25 cellular contexts compared by ENCODE assay signal in genomic region chr2:156708051-156708450, GRCh38.
DNase-seq lines count a peak whose midpoint lies in the region; TF ChIP-seq lines count a peak whose summit lies in the region.
"Had no signal": no experiment of that assay in that cellular context is flagged by ENCODE, and none has a peak within 500 bp of the region (broad histone marks: within the 10 kb centered on the region; RNA-seq: fewer than 3 reads in every experiment).

No MANE protein-coding gene starts in this region.

- H2BK12ac ChIP-seq in trophoblast cell (ENCODE audit: low read length) = no peak overlapping the region

- TF ChIP-seq POLR2A in Peyer's patch (IDR thresholded peaks at IDR 0.05) = no peak

- H4K8ac ChIP-seq in trophoblast cell (ENCODE audit: low read depth, low read length) = no peak overlapping the region

- no peak overlapping the region for H3K18ac ChIP-seq in trophoblast cell (ENCODE audit: low read length)

- H3K27me3 ChIP-seq in Peyer's patch (no peaks in the 10 kb centered on the region), trophoblast cell (ENCODE audit: insufficient read depth, low read length) (no peaks in the 10 kb centered on the region)
- H3K27me3 ChIP-seq: BLaER1 had no signal

- no peaks in the 10 kb centered on the region for H3K4me1 ChIP-seq in Peyer's patch
- H3K4me1 ChIP-seq in trophoblast cell (ENCODE audit: control insufficient read depth in 1 of 2, insufficient read depth in 2 of 2, low read length in 2 of 2) = no peaks in the 10 kb centered on the region
- H3K4me1 ChIP-seq: BLaER1 had no signal

- no peak overlapping the region for H2BK120ac ChIP-seq in trophoblast cell (ENCODE audit: insufficient read depth, low read length, poor library complexity)

- H3K79me1 ChIP-seq in trophoblast cell (ENCODE audit: low read length) = no peaks in the 10 kb centered on the region

- H3K23ac ChIP-seq in trophoblast cell (ENCODE audit: low read length) = no peak overlapping the region

- H2BK5ac ChIP-seq in trophoblast cell (ENCODE audit: low read depth, low read length, poor library complexity) = no peak overlapping the region

- no peak overlapping the region for H3K14ac ChIP-seq in trophoblast cell (ENCODE audit: low read length)

- no peak overlapping the region for H3K9ac ChIP-seq in trophoblast cell (ENCODE audit: low read length)
- H3K9ac ChIP-seq: BLaER1 had no signal

- H2AFZ ChIP-seq in trophoblast cell (ENCODE audit: insufficient read depth, low read length, poor library complexity) = no peak overlapping the region

- H4K12ac ChIP-seq in trophoblast cell (ENCODE audit: low read depth, low read length) = no peak overlapping the region

- no peak overlapping the region for H4K91ac ChIP-seq in trophoblast cell (ENCODE audit: low read depth, low read length)

- H3K36me3 ChIP-seq in Peyer's patch (no peaks in the 10 kb centered on the region), trophoblast cell (ENCODE audit: control insufficient read depth in 1 of 2, insufficient read depth in 2 of 2, low read length in 2 of 2) (no peaks in the 10 kb centered on the region)
- H3K36me3 ChIP-seq: BLaER1, HAP-1 had no signal

- H3K79me2 ChIP-seq in trophoblast cell (ENCODE audit: control insufficient read depth, insufficient read depth, low read length, poor library complexity) = no peaks in the 10 kb centered on the region

- H3K27ac ChIP-seq in Peyer's patch (no peak overlapping the region), trophoblast cell (ENCODE audit: low read depth, low read length) (no peak overlapping the region)
- H3K27ac ChIP-seq: BLaER1, HL-60, SK-N-MC had no signal

- no peak overlapping the region for H3K4me3 ChIP-seq in epithelial cell of esophagus (ENCODE audit: low read length)
- no peak overlapping the region for H3K4me3 ChIP-seq in Peyer's patch
- no peak overlapping the region for H3K4me3 ChIP-seq in trophoblast cell (ENCODE audit: low read depth, low read length)
- H3K4me3 ChIP-seq: BLaER1, HAP-1, SK-N-MC had no signal

- TF ChIP-seq CTCF in epithelial cell of esophagus (IDR thresholded peaks at IDR 0.05; ENCODE audit: insufficient read depth, low read depth, low read length, missing control alignments) = no peak
- TF ChIP-seq CTCF in Peyer's patch (IDR thresholded peaks at IDR 0.05) = no peak

- H3K4me2 ChIP-seq in trophoblast cell (ENCODE audit: low read length) = no peak overlapping the region
- H3K4me2 ChIP-seq: BLaER1 had no signal

- H2AK5ac ChIP-seq in trophoblast cell (ENCODE audit: low read length) = no peak overlapping the region

- H3K4ac ChIP-seq in trophoblast cell (ENCODE audit: low read depth, low read length) = no peak overlapping the region

- WGBS in trophoblast cell (ENCODE audit: extremely low coverage, insufficient coverage, insufficient read length) = no CpG with 5 or more reads among the region's 2 CpGs

- H3K9me3 ChIP-seq in Peyer's patch = no peaks in the 10 kb centered on the region
- H3K9me3 ChIP-seq in trophoblast cell (ENCODE audit: insufficient read depth, low read depth, low read length) = no peaks in the 10 kb centered on the region
- H3K9me3 ChIP-seq: BLaER1, HAP-1 had no signal

- DNase-seq in H4 (ENCODE audit: low spot score) = peak; percentile 8
- peak; percentile 20 for DNase-seq in M059J (ENCODE audit: low read depth)
- peak; percentile 54 for DNase-seq in epithelial cell of esophagus (ENCODE audit: low read depth)
- DNase-seq in myocyte (ENCODE audit: low read depth) = peak; percentile 5
- no peak for DNase-seq in Peyer's patch
- no peak for DNase-seq in trophoblast cell
- no peak for DNase-seq in NCI-H524 (lab: John Stamatoyannopoulos, UW)
- DNase-seq: ACHN; CD4-positive, alpha-beta T cell; COR-L47; DMS79; KG1; MV-4-11; NCI-H1105 treated with DMSO at 0.1 percent for 48 hours; NCI-H2029 treated with DMSO at 0.1 percent for 48 hours; NCI-H2171; NCI-H345; NCI-H524 treated with DMSO at 0.1 percent for 48 hours; RPMI8226; SHP77; SW 1271 had no signal

Comparison
In these comparisons a context has a peak if more than half of its experiments do, and no peak if none do; other contexts are left out.
1. DNase-seq: peak in H4 (single experiment), M059J (single experiment), epithelial cell of esophagus (single experiment) and myocyte (single experiment); none in Peyer's patch (0 of 3), trophoblast cell (0 of 2) and NCI-H524 (0 of 2).